ENCODE assay signal across 10 cellular contexts in the genomic region with DNA sequence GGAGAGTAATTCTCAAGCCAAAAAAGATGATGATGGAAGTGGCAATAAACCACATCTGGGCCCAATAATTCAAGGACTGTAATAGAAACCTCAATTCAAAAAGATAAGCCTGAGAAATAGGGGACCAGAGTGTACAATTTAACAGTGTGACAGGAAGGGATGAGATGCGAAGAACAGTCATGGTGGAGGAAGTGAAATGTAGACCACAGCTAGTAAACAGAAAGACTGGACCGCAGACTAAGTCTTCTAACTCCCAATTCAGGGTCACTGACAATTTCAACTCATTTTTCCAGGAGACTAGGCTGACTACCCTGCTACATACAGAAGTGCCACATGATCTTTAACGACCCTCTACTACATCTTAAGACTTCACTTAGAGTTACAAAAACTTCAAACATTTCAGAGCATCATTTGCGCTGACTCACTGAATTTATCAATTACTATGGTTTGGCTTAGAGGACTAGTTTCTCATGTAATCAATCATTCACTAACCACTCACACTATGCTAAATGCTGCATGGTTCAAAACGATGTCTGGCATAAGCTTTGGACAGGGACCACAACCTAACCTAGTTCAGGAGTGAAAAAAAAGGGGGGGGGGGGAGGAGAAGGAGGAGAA. TPM values are rescaled to one million over a fixed set of nuclear protein-coding genes. Genes with fewer than 3 reads are reported as not detected.
DNase-seq lines count a peak whose midpoint lies in the region; ATAC-seq and TF ChIP-seq lines count a peak whose summit lies in the region.
"Had no signal": no experiment of that assay in that cellular context is flagged by ENCODE, and none has a peak within 500 bp of the region (broad histone marks: within the 10 kb centered on the region; RNA-seq: fewer than 3 reads in every experiment).

No MANE protein-coding gene starts in this region.

- H3K9me3 ChIP-seq in Karpas-422 (ENCODE audit: low read length) (no peaks in the 10 kb centered on the region), SK-N-SH (no peaks in the 10 kb centered on the region), neuronal stem cell (replicated peaks in 1 of 2; ENCODE audit: control insufficient read depth in 2 of 2, insufficient read depth in 1 of 2, low read depth in 1 of 2, low read length in 2 of 2) (no peaks in the 10 kb centered on the region)
- H3K9me3 ChIP-seq in naive thymus-derived CD4-positive, alpha-beta T cell (ENCODE audit: control insufficient read depth in 2 of 3, low read length in 3 of 3) = no peaks in the 10 kb centered on the region

- peak overlapping the region; percentile 22 to 85 (median 72) for H3K4me3 Mint-ChIP-seq in naive thymus-derived CD4-positive, alpha-beta T cell

- H2AK5ac ChIP-seq in neuronal stem cell (ENCODE audit: low read depth, low read length) = no peak overlapping the region

- 94% methylated on average over 5 of the region's 5 CpGs for WGBS in SK-N-SH (ENCODE audit: low lambda C conversion rate)
- no CpG with 5 or more reads among the region's 5 CpGs for WGBS in neuronal stem cell (ENCODE audit: extremely low coverage in 2 of 2, insufficient read length in 2 of 2, insufficient replicate concordance in 1 of 2), 2 donors

- CTCF ChIA-PET in naive thymus-derived CD4-positive, alpha-beta T cell (lab: Charles Lee) = interaction anchor here (0.6 to 0.7 kb wide), 2 partner anchors 12 to 70 kb away, joined by 3 read pairs; no protein-coding TSS in a partner anchor
- CTCF ChIA-PET in SK-N-SH (lab: Yijun Ruan, JAX) = interaction anchor here (1.0 kb wide), 1 partner anchor 75 kb away, joined by 4 read pairs; no protein-coding TSS in a partner anchor

- H3K79me1 ChIP-seq in neuronal stem cell (ENCODE audit: low read depth, low read length) = peaks cover 2% of the 10 kb centered on the region

- H3K27ac ChIP-seq in Karpas-422 (ENCODE audit: low read length) = no peak overlapping the region
- H3K27ac ChIP-seq in naive thymus-derived CD4-positive, alpha-beta T cell (ENCODE audit: low read depth, low read length) = no peak overlapping the region
- H3K27ac ChIP-seq in SK-N-SH (ENCODE audit: low read depth in 2 of 2, low read length in 1 of 2) = no peak overlapping the region
- H3K27ac ChIP-seq in neuronal stem cell (replicated peaks; ENCODE audit: low read length) = no peak overlapping the region

- ATAC-seq in GM18909 (IDR thresholded peaks at IDR 0.05; ENCODE audit: poor library complexity, unreplicated experiment) = peak; percentile 83
- ATAC-seq in HG02571 (IDR thresholded peaks at IDR 0.05; ENCODE audit: unreplicated experiment) = peak; percentile 73
- peak; percentile 47 for ATAC-seq in naive thymus-derived CD4-positive, alpha-beta T cell
- ATAC-seq: left ventricle myocardium superior had no signal

- peaks cover 0 to 11% (median 4%) of the 10 kb centered on the region in 5 donors for H3K36me3 Mint-ChIP-seq in naive thymus-derived CD4-positive, alpha-beta T cell

- no peak for TF ChIP-seq EP300 in SK-N-SH (IDR thresholded peaks at IDR 0.05; ENCODE audit: borderline replicate concordance in 1 of 2, low read depth in 1 of 2, low read length in 1 of 2)

- H3K36me3 ChIP-seq in Karpas-422 (ENCODE audit: insufficient read depth, low read length) = peaks cover 12% of the 10 kb centered on the region; the same call in 1 of the 2 replicates
- H3K36me3 ChIP-seq in naive thymus-derived CD4-positive, alpha-beta T cell (ENCODE audit: control insufficient read depth in 2 of 3, insufficient read depth in 3 of 3, low read length in 3 of 3) = no peaks in the 10 kb centered on the region
- H3K36me3 ChIP-seq in SK-N-SH (replicated peaks in 1 of 2; ENCODE audit: control insufficient read depth in 1 of 2, insufficient read depth in 2 of 2, low read length in 1 of 2) = peaks cover 0 to 5% of the 10 kb centered on the region in 2 experiments
- H3K36me3 ChIP-seq in neuronal stem cell (replicated peaks in 1 of 2; ENCODE audit: control insufficient read depth in 2 of 2, insufficient read depth in 2 of 2, low read length in 2 of 2) = peaks cover 0 to 45% of the 10 kb centered on the region in 2 donors

- no peak overlapping the region for H3K4me3 ChIP-seq in Karpas-422 (ENCODE audit: low read length)
- H3K4me3 ChIP-seq in naive thymus-derived CD4-positive, alpha-beta T cell (ENCODE audit: low read length) = peak overlapping the region; percentile 5
- H3K4me3 ChIP-seq in SK-N-SH (ENCODE audit: low read depth in 2 of 2, low read length in 1 of 2) = no peak overlapping the region
- H3K4me3 ChIP-seq in neuronal stem cell (ENCODE audit: low read length in 2 of 2) = no peak overlapping the region

- H3K4ac ChIP-seq in neuronal stem cell (ENCODE audit: low read length) = no peak overlapping the region

- no peaks in the 10 kb centered on the region for H3K9me3 Mint-ChIP-seq in naive thymus-derived CD4-positive, alpha-beta T cell

- TF ChIP-seq RAD21 in SK-N-SH (IDR thresholded peaks at IDR 0.05; ENCODE audit: low read length) = no peak

- H3K79me2 ChIP-seq in Karpas-422 (ENCODE audit: low read length) (peaks cover 100% of the 10 kb centered on the region), SK-N-SH (ENCODE audit: insufficient read depth) (peaks cover 100% of the 10 kb centered on the region)

- peaks cover 98% of the 10 kb centered on the region for H3K4me1 ChIP-seq in Karpas-422 (ENCODE audit: low read length)
- peaks cover 69 to 70% of the 10 kb centered on the region in 2 donors for H3K4me1 ChIP-seq in naive thymus-derived CD4-positive, alpha-beta T cell (ENCODE audit: control insufficient read depth in 2 of 2, insufficient read depth in 2 of 2, low read length in 2 of 2)
- H3K4me1 ChIP-seq in SK-N-SH (ENCODE audit: control insufficient read depth in 1 of 2, insufficient read depth in 2 of 2, low read depth in 1 of 2, low read length in 1 of 2) = peaks cover 18% of the 10 kb centered on the region in 2 experiments; a peak in 3 of 4 replicates
- peaks cover 3 to 11% of the 10 kb centered on the region in 2 donors for H3K4me1 ChIP-seq in neuronal stem cell (ENCODE audit: control insufficient read depth in 2 of 2, insufficient read depth in 1 of 2, low read depth in 1 of 2, low read length in 2 of 2)

- no peak overlapping the region for H3K14ac ChIP-seq in neuronal stem cell (ENCODE audit: low read length)

- H3F3A ChIP-seq in SK-N-SH (replicated peaks; ENCODE audit: insufficient read depth) = peaks cover 14% of the 10 kb centered on the region

- H4K91ac ChIP-seq in neuronal stem cell (ENCODE audit: low read depth, low read length, poor library complexity) = no peak overlapping the region

- H3K27me3 ChIP-seq in Karpas-422 (ENCODE audit: low read length) (no peaks in the 10 kb centered on the region), SK-N-SH (ENCODE audit: insufficient read depth) (no peaks in the 10 kb centered on the region), neuronal stem cell (ENCODE audit: control insufficient read depth in 3 of 3, insufficient read depth in 3 of 3, low read depth in 1 of 3, low read length in 3 of 3) (no peaks in the 10 kb centered on the region)
- H3K27me3 ChIP-seq in naive thymus-derived CD4-positive, alpha-beta T cell (ENCODE audit: control insufficient read depth in 2 of 2, insufficient read depth in 2 of 2, low read length in 2 of 2) = no peaks in the 10 kb centered on the region

- DNase-seq in Karpas-422 (no peak), SK-N-SH (no peak), COLO829 (ENCODE audit: low spot score) (no peak), neuronal stem cell (ENCODE audit: low spot score) (no peak), GM19238 (ENCODE audit: insufficient read length, low spot score) (no peak)
- no peak for DNase-seq in naive thymus-derived CD4-positive, alpha-beta T cell
- DNase-seq: left ventricle myocardium superior; stimulated activated CD4-positive, alpha-beta T cell treated with anti-CD3 and anti-CD28 coated beads, Interleukin-4, amount 100 ng/mL, for 4 hours had no signal

- H3K4me2 ChIP-seq in Karpas-422 (ENCODE audit: low read depth, low read length, poor library complexity, severe bottlenecking) (peak overlapping the region; percentile 19), SK-N-SH (no peak overlapping the region), neuronal stem cell (ENCODE audit: insufficient read depth, low read length, poor library complexity, severe bottlenecking) (no peak overlapping the region)

- no peak overlapping the region for H2AFZ ChIP-seq in Karpas-422 (ENCODE audit: low read length)
- H2AFZ ChIP-seq in SK-N-SH (ENCODE audit: low read depth) = no peak overlapping the region
- H2AFZ ChIP-seq in neuronal stem cell (ENCODE audit: low read length) = no peak overlapping the region

- POLR2A ChIA-PET in naive thymus-derived CD4-positive, alpha-beta T cell (lab: Charles Lee) = interaction anchor here (2.2 kb wide), 1 partner anchor 8 kb away, joined by 7 read pairs; a partner anchor contains a TSS
- POLR2A ChIA-PET in SK-N-SH (lab: Yijun Ruan, JAX) = no interaction called here

- peaks cover 56 to 99% (median 95%) of the 10 kb centered on the region in 7 donors for H3K4me1 Mint-ChIP-seq in naive thymus-derived CD4-positive, alpha-beta T cell

- no peak overlapping the region for H2BK15ac ChIP-seq in neuronal stem cell (ENCODE audit: low read length)

- no peak overlapping the region for H2BK120ac ChIP-seq in neuronal stem cell (ENCODE audit: low read depth, low read length)

- H3K27me3 Mint-ChIP-seq in naive thymus-derived CD4-positive, alpha-beta T cell = no peaks in the 10 kb centered on the region

- H3K27ac Mint-ChIP-seq in naive thymus-derived CD4-positive, alpha-beta T cell = peak overlapping the region in 6 of 9 donors; percentile 0 to 56 (median 17)

- H3K9me2 ChIP-seq in Karpas-422 (replicated peaks; ENCODE audit: insufficient read depth, low read length) (no peaks in the 10 kb centered on the region), SK-N-SH (no peaks in the 10 kb centered on the region)

- intact Hi-C loops in naive thymus-derived CD4-positive, alpha-beta T cell (cut with micrococcal nuclease) = loop anchor here (1.0 to 5.0 kb wide), 2 partner anchors 8 to 34 kb away; no protein-coding TSS in a partner anchor

- H4K8ac ChIP-seq in neuronal stem cell (ENCODE audit: low read depth, low read length) = no peak overlapping the region

- H3K9ac ChIP-seq in Karpas-422 (ENCODE audit: low read length) = no peak overlapping the region
- no peak overlapping the region for H3K9ac ChIP-seq in SK-N-SH
- no peak overlapping the region for H3K9ac ChIP-seq in neuronal stem cell (ENCODE audit: low read depth, low read length, poor library complexity)

- peaks cover 41% of the 10 kb centered on the region for H4K20me1 ChIP-seq in Karpas-422 (ENCODE audit: insufficient read depth, low read depth, low read length)
- peaks cover 100% of the 10 kb centered on the region for H4K20me1 ChIP-seq in SK-N-SH (ENCODE audit: insufficient read depth)

- no peak overlapping the region for H3K23ac ChIP-seq in neuronal stem cell (ENCODE audit: low read depth, low read length, poor library complexity)

- H2BK5ac ChIP-seq in neuronal stem cell (ENCODE audit: low read length) = no peak overlapping the region

- H2BK12ac ChIP-seq in neuronal stem cell (ENCODE audit: low read length) = no peak overlapping the region

- H3K18ac ChIP-seq in neuronal stem cell (ENCODE audit: low read length) = no peak overlapping the region

- TF ChIP-seq CTCF in SK-N-SH (IDR thresholded peaks at IDR 0.05) = no peak

RNA-seq across cellular contexts. Expression of a gene that starts 9.0 kb away (rescaled TPM):
- total RNA-seq in Karpas-422 (2014; rRNA removed; shearing (Covaris generic); ENCODE audit: low replicate concordance) = 74.5 and 132 TPM in 2 replicates
- total RNA-seq in naive thymus-derived CD4-positive, alpha-beta T cell = 10 to 100 TPM; 70.5 to 97.0 (median 87.8) TPM
- polyA plus RNA-seq in naive thymus-derived CD4-positive, alpha-beta T cell = 10 to 100 TPM; 21.4 to 38.2 TPM
- polyA plus RNA-seq in SK-N-SH (2012; rRNA removed) = 17.0 and 17.3 TPM in 2 replicates
- 27.3 and 34.3 TPM in 2 replicates for polyA plus RNA-seq in SK-N-SH (2012; cell fraction: cytosol; rRNA removed)
- 10.8 and 34.5 TPM in 2 replicates for polyA plus RNA-seq in SK-N-SH (2012; cell fraction: nucleus; rRNA removed)
- polyA plus RNA-seq in neuronal stem cell (2013, experiment 1 of 2) = 101 TPM
- polyA plus RNA-seq in neuronal stem cell (2013, experiment 2 of 2) = 101 TPM
